9 cellular contexts compared by ENCODE assay signal in genomic region chr17:27217631-27218030, GRCh38.
DNase-seq lines count a peak whose midpoint lies in the region; ATAC-seq and TF ChIP-seq lines count a peak whose summit lies in the region.
"Had no signal": no experiment of that assay in that cellular context is flagged by ENCODE, and none has a peak within 500 bp of the region (broad histone marks: within the 10 kb centered on the region; RNA-seq: fewer than 3 reads in every experiment).

No MANE protein-coding gene starts in this region.

- H3K9me2 ChIP-seq in PC-9 (ENCODE audit: insufficient read depth) = no peaks in the 10 kb centered on the region

- H3K79me2 ChIP-seq in PC-9 (ENCODE audit: low read depth) = no peaks in the 10 kb centered on the region
- H3K79me2 ChIP-seq: hepatocyte had no signal

- no peaks in the 10 kb centered on the region for H3F3A ChIP-seq in PC-9 (ENCODE audit: insufficient read depth, low read depth)

- peak; percentile 14 for DNase-seq in myocyte (ENCODE audit: low read depth)
- no peak for DNase-seq in NCI-H2081 (lab: John Stamatoyannopoulos, UW)
- DNase-seq in glomerular visceral epithelial cell (ENCODE audit: extremely low spot score) = no peak
- DNase-seq in PC-9 = no peak
- no peak for DNase-seq in stimulated activated CD4-positive, alpha-beta T cell treated with anti-CD3 and anti-CD28 coated beads, Interleukin-1b, Interleukin-23, amount 100 ng/mL, for 48 hours

- H3K36me3 ChIP-seq in PC-9 (ENCODE audit: low read depth) = no peaks in the 10 kb centered on the region

- H3K27me3 ChIP-seq in PC-9 (ENCODE audit: insufficient read depth, low read depth) = no peaks in the 10 kb centered on the region
- H3K27me3 ChIP-seq: hepatocyte had no signal

- TF ChIP-seq CTCF in PC-9 (conservative IDR thresholded peaks at IDR 0.05) = no peak

- intact Hi-C loops in PC-9 (cut with micrococcal nuclease; ENCODE audit: unreplicated experiment) = no loop called here

- BruUV-seq in PC-9 (replicated peaks; lab: Mats Ljungman, UMichigan) = no TSS peak

- H3K9me3 ChIP-seq in PC-9 (ENCODE audit: insufficient read depth, low read depth) = no peaks in the 10 kb centered on the region

- no peaks in the 10 kb centered on the region for H4K20me1 ChIP-seq in PC-9 (ENCODE audit: insufficient read depth)

- H3K27ac ChIP-seq in PC-9 = no peak overlapping the region
- H3K27ac ChIP-seq: hepatocyte had no signal

- no peak overlapping the region for H3K4me2 ChIP-seq in PC-9
- H3K4me2 ChIP-seq: hepatocyte had no signal

- H3K4me1 ChIP-seq in PC-9 (replicated peaks; ENCODE audit: insufficient read depth) = no peaks in the 10 kb centered on the region

- ATAC-seq in GM18873 (IDR thresholded peaks at IDR 0.05; ENCODE audit: low FRiP score, unreplicated experiment) (peak; percentile 89), GM21825 (IDR thresholded peaks at IDR 0.05; ENCODE audit: unreplicated experiment) (peak; percentile 84), HG03521 (IDR thresholded peaks at IDR 0.05; ENCODE audit: unreplicated experiment) (peak; percentile 62)

- CTCF ChIA-PET in PC-9 (lab: Charles Lee) = no interaction called here

- H2AFZ ChIP-seq in PC-9 = no peak overlapping the region
- H2AFZ ChIP-seq: hepatocyte had no signal

- POLR2A ChIA-PET in PC-9 (lab: Charles Lee; ENCODE audit: unreplicated experiment) = no interaction called here

- no peak overlapping the region for H3K4me3 ChIP-seq in PC-9
- H3K4me3 ChIP-seq: hepatocyte had no signal
